In the genomic region with DNA sequence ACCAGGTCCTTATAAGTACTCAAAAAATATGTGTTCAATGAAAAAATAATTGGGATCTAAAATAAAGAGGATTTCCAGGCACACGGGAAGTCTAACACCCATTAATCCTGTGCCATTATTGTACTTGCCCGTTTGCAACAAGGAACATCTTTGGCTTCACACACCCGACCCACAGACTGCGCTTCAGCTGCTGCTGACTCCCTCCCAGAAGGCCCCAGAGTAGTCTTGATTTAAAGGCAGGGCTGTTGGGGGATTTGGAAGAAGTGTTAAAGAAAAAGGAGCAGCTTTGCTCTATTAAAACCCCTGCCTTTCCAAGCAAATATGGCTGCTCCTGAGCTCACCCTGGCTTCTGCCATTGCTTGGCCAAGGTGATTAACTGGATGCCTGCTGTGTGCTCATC, we compare ENCODE assay signal across 6 cellular contexts.
"Had no signal": no experiment of that assay in that cellular context is flagged by ENCODE, and none has a peak within 500 bp of the region (broad histone marks: within the 10 kb centered on the region; RNA-seq: fewer than 3 reads in every experiment).

No MANE protein-coding gene starts in this region.

- ATAC-seq: K562 had no signal

- H3K27ac ChIP-seq: GM23248 had no signal

- H2AFZ ChIP-seq: GM23248 had no signal

- DNase-seq: GOT3, H7, HCEC 1CT, IMR-90 had no signal

- H3K4me3 ChIP-seq: GM23248, K562 had no signal

- H3K9ac ChIP-seq: GM23248 had no signal
